21 cellular contexts compared by ENCODE assay signal in genomic region chr5:38115318-38115827, GRCh38.
DNase-seq lines count a peak whose midpoint lies in the region; TF ChIP-seq lines count a peak whose summit lies in the region.
"Had no signal": no experiment of that assay in that cellular context is flagged by ENCODE, and none has a peak within 500 bp of the region (broad histone marks: within the 10 kb centered on the region; RNA-seq: fewer than 3 reads in every experiment).

No MANE protein-coding gene starts in this region.

- H3K4me1 Mint-ChIP-seq in MCF 10A (ENCODE audit: insufficient read depth, unreplicated experiment) = no peaks in the 10 kb centered on the region
- H3K4me1 Mint-ChIP-seq: B cell had no signal

- no peak for TF ChIP-seq POLR2A in esophagus muscularis mucosa (IDR thresholded peaks at IDR 0.05; ENCODE audit: low read depth)
- TF ChIP-seq POLR2A in prostate gland (IDR thresholded peaks at IDR 0.05) = no peak
- TF ChIP-seq POLR2A in ovary (IDR thresholded peaks at IDR 0.05) = no peak

- H3K27ac ChIP-seq in mammary epithelial cell (ENCODE audit: insufficient read depth, low read depth, low read length) (no peak overlapping the region), OCI-LY3 (ENCODE audit: low read length) (peak overlapping the region; percentile 86), esophagus muscularis mucosa (replicated peaks in 1 of 4) (no peak overlapping the region), prostate gland (peak overlapping the region; percentile 7 to 51), ovary (no peak overlapping the region)
- H3K27ac ChIP-seq: 22Rv1; BLaER1 treated with 17β-estradiol and CSF1 and Interleukin-3, amounts not matched to agents 10 nM and 100 nM had no signal

- H3K4me3 Mint-ChIP-seq in MCF 10A (ENCODE audit: unreplicated experiment) = no peak overlapping the region
- H3K4me3 Mint-ChIP-seq: B cell; CD8-positive, alpha-beta T cell; GM23338 had no signal

- H3K4me3 ChIP-seq in mammary epithelial cell (replicated peaks in 1 of 3; ENCODE audit: insufficient read depth in 1 of 3, low read depth in 2 of 3, low read length in 3 of 3) = no peak overlapping the region
- peak overlapping the region; percentile 59 for H3K4me3 ChIP-seq in OCI-LY3 (ENCODE audit: low read length)
- no peak overlapping the region for H3K4me3 ChIP-seq in esophagus muscularis mucosa
- H3K4me3 ChIP-seq in prostate gland = no peak overlapping the region
- H3K4me3 ChIP-seq in ovary = no peak overlapping the region
- H3K4me3 ChIP-seq: BLaER1 treated with 17β-estradiol and CSF1 and Interleukin-3, amounts not matched to agents 10 nM and 100 nM; GM12878; GM23338 had no signal

- TF ChIP-seq EP300 in esophagus muscularis mucosa (IDR thresholded peaks at IDR 0.05) (no peak), ovary (IDR thresholded peaks at IDR 0.05) (no peak)

- in situ Hi-C loops in mammary epithelial cell (cut with MboI; ENCODE audit: low sequenced_read_pairs in 2 of 2) = no loop called here

- H3K9me3 ChIP-seq in mammary epithelial cell (replicated peaks; ENCODE audit: insufficient read depth, low read length) = no peaks in the 10 kb centered on the region
- H3K9me3 ChIP-seq in OCI-LY3 (ENCODE audit: insufficient read depth, low read length) = no peaks in the 10 kb centered on the region
- H3K9me3 ChIP-seq in esophagus muscularis mucosa = no peaks in the 10 kb centered on the region
- H3K9me3 ChIP-seq in prostate gland = no peaks in the 10 kb centered on the region
- no peaks in the 10 kb centered on the region for H3K9me3 ChIP-seq in ovary
- H3K9me3 ChIP-seq: BLaER1 treated with 17β-estradiol and CSF1 and Interleukin-3, amounts not matched to agents 10 nM and 100 nM; Caco-2 had no signal

- CTCF ChIA-PET in mammary epithelial cell (lab: Charles Lee; ENCODE audit: low non-redundant PET) = no interaction called here
- CTCF ChIA-PET in MCF 10A (lab: Yijun Ruan, JAX) = interaction anchor here (0.6 kb wide), 2 partner anchors 140 to 1171 kb away, joined by 4 read pairs; no protein-coding TSS in a partner anchor

- intact Hi-C loops in mammary epithelial cell (cut with micrococcal nuclease) = no loop called here
- intact Hi-C loops in MCF 10A (cut with micrococcal nuclease) = no loop called here
- intact Hi-C loops in esophagus muscularis mucosa (cut with DNase I) = no loop called here
- intact Hi-C loops in prostate gland (cut with DNase I) = no loop called here
- intact Hi-C loops in ovary (cut with DNase I) = no loop called here

- H4K20me1 ChIP-seq in mammary epithelial cell (ENCODE audit: insufficient read depth, low read length) (no peaks in the 10 kb centered on the region), OCI-LY3 (ENCODE audit: insufficient read depth, low read length) (no peaks in the 10 kb centered on the region)
- H4K20me1 ChIP-seq: BLaER1 treated with 17β-estradiol and CSF1 and Interleukin-3, amounts not matched to agents 10 nM and 100 nM had no signal

- no peak for TF ChIP-seq CTCF in mammary epithelial cell (conservative IDR thresholded peaks at IDR 0.05 in 1 of 2, IDR thresholded peaks at IDR 0.05 in 1 of 2; ENCODE audit: extremely low read depth in 1 of 2, insufficient read depth in 1 of 2, low read depth in 1 of 2, low read length in 2 of 2)
- TF ChIP-seq CTCF in MCF 10A (IDR thresholded peaks at IDR 0.05; ENCODE audit: unreplicated experiment) = no peak
- TF ChIP-seq CTCF in OCI-LY3 (IDR thresholded peaks at IDR 0.05; ENCODE audit: low read depth, low read length) = no peak
- TF ChIP-seq CTCF in esophagus muscularis mucosa (IDR thresholded peaks at IDR 0.05) = no peak
- TF ChIP-seq CTCF in prostate gland (IDR thresholded peaks at IDR 0.05) = no peak
- TF ChIP-seq CTCF in ovary (IDR thresholded peaks at IDR 0.05) = no peak

- H3K36me3 Mint-ChIP-seq in MCF 10A (ENCODE audit: insufficient read depth, unreplicated experiment) = no peaks in the 10 kb centered on the region
- H3K36me3 Mint-ChIP-seq: CD8-positive, alpha-beta T cell had no signal

- no peaks in the 10 kb centered on the region for H3K79me2 ChIP-seq in mammary epithelial cell (ENCODE audit: insufficient read depth, low read length)
- H3K79me2 ChIP-seq in OCI-LY3 (ENCODE audit: low read length) = no peaks in the 10 kb centered on the region

- H3K27me3 Mint-ChIP-seq in MCF 10A (ENCODE audit: insufficient read depth, unreplicated experiment) = no peaks in the 10 kb centered on the region
- H3K27me3 Mint-ChIP-seq: B cell had no signal

- H3K4me2 ChIP-seq in mammary epithelial cell (ENCODE audit: insufficient read depth, low read depth, low read length) = no peak overlapping the region
- H3K4me2 ChIP-seq in OCI-LY3 (ENCODE audit: low read length) = peak overlapping the region; percentile 67
- H3K4me2 ChIP-seq: GM23338 had no signal

- H3K36me3 ChIP-seq in mammary epithelial cell (ENCODE audit: insufficient read depth, low read length) = no peaks in the 10 kb centered on the region
- H3K36me3 ChIP-seq in OCI-LY3 (replicated peaks; ENCODE audit: low read depth, low read length) = no peaks in the 10 kb centered on the region
- H3K36me3 ChIP-seq in esophagus muscularis mucosa = no peaks in the 10 kb centered on the region
- H3K36me3 ChIP-seq in prostate gland = no peaks in the 10 kb centered on the region
- no peaks in the 10 kb centered on the region for H3K36me3 ChIP-seq in ovary
- H3K36me3 ChIP-seq: BLaER1 treated with 17β-estradiol and CSF1 and Interleukin-3, amounts not matched to agents 10 nM and 100 nM had no signal

- H3K4me1 ChIP-seq in mammary epithelial cell (ENCODE audit: insufficient read depth, low read length) = no peaks in the 10 kb centered on the region
- peaks cover 29% of the 10 kb centered on the region for H3K4me1 ChIP-seq in OCI-LY3 (ENCODE audit: low read length)
- peaks cover 0 to 4% (median 0%) of the 10 kb centered on the region in 4 donors for H3K4me1 ChIP-seq in esophagus muscularis mucosa
- H3K4me1 ChIP-seq in prostate gland (replicated peaks) = no peaks in the 10 kb centered on the region
- no peaks in the 10 kb centered on the region for H3K4me1 ChIP-seq in ovary (ENCODE audit: insufficient read depth)

- no peak overlapping the region for H2AFZ ChIP-seq in mammary epithelial cell (ENCODE audit: low read depth, low read length)
- H2AFZ ChIP-seq in OCI-LY3 (ENCODE audit: low read depth, low read length) = peak overlapping the region; percentile 41; the same call in 1 of the 2 replicates
- H2AFZ ChIP-seq: GM23338 had no signal

- dilution Hi-C loops in mammary epithelial cell (cut with HindIII; ENCODE audit: low sequenced_read_pairs) = loop anchor here (5.0 kb wide), 1 partner anchor 33 kb away; no protein-coding TSS in a partner anchor

- WGBS in mammary epithelial cell (ENCODE audit: low coverage, missing lambda C conversion rate) = 14% methylated on average over 2 of the region's 2 CpGs
- 33% methylated on average over 2 of the region's 2 CpGs for WGBS in esophagus muscularis mucosa
- WGBS in prostate gland = 13% methylated on average over 2 of the region's 2 CpGs
- 35 to 37% (median 36%) methylated on average over 2 of the region's 2 CpGs for WGBS in ovary, 3 donors

- H3K9ac ChIP-seq in mammary epithelial cell (ENCODE audit: insufficient read depth, low read length) (no peak overlapping the region), OCI-LY3 (ENCODE audit: low read length) (peak overlapping the region; percentile 33; the same call in 1 of the 2 replicates)
- H3K9ac ChIP-seq: BLaER1 treated with 17β-estradiol and CSF1 and Interleukin-3, amounts not matched to agents 10 nM and 100 nM had no signal

- no peak overlapping the region for H3K27ac Mint-ChIP-seq in MCF 10A (ENCODE audit: low read depth, unreplicated experiment)
- H3K27ac Mint-ChIP-seq: B cell; CD8-positive, alpha-beta T cell; GM23338 had no signal

- BruUV-seq in mammary epithelial cell (replicated peaks; lab: Mats Ljungman, UMichigan) (no TSS peak), MCF 10A (replicated peaks; lab: Mats Ljungman, UMichigan) (no TSS peak)

- H3K9me3 Mint-ChIP-seq in MCF 10A (ENCODE audit: unreplicated experiment) = no peaks in the 10 kb centered on the region
- H3K9me3 Mint-ChIP-seq: CD8-positive, alpha-beta T cell; GM23338 had no signal

- DNase-seq in mammary epithelial cell (peak; percentile 11), MCF 10A (ENCODE audit: unreplicated experiment) (no peak), esophagus muscularis mucosa (ENCODE audit: extremely low spot score) (peak; percentile 75), prostate gland (ENCODE audit: low spot score) (peak; percentile 46), DMS153 treated with DMSO at 0.1 percent for 48 hours (lab: John Stamatoyannopoulos, UW; ENCODE audit: unreplicated experiment) (no peak), GOT3 (lab: John Stamatoyannopoulos, UW) (no peak), ovary (no peak)
- DNase-seq: Caco-2; CD8-positive, alpha-beta T cell; DMS153; DMS79; EL; GDM1; H7; HCEC 1CT had no signal

- H3K27me3 ChIP-seq in mammary epithelial cell (ENCODE audit: insufficient read depth, low read length) (no peaks in the 10 kb centered on the region), OCI-LY3 (ENCODE audit: low read depth, low read length) (no peaks in the 10 kb centered on the region), esophagus muscularis mucosa (no peaks in the 10 kb centered on the region), prostate gland (replicated peaks; ENCODE audit: insufficient read depth) (no peaks in the 10 kb centered on the region), ovary (no peaks in the 10 kb centered on the region)
- H3K27me3 ChIP-seq: BLaER1 treated with 17β-estradiol and CSF1 and Interleukin-3, amounts not matched to agents 10 nM and 100 nM had no signal

- POLR2A ChIA-PET in MCF 10A (lab: Yijun Ruan, JAX) = interaction anchor here (1.0 kb wide), 1 partner anchor 50 kb away, joined by 3 read pairs; no protein-coding TSS in a partner anchor

Comparison
In these comparisons a context has a peak if more than half of its experiments do, and no peak if none do; other contexts are left out.
1. DNase-seq: peak in mammary epithelial cell (single experiment), esophagus muscularis mucosa (single experiment) and prostate gland (single experiment); none in MCF 10A (single experiment), DMS153 treated with DMSO at 0.1 percent for 48 hours (single experiment), GOT3 (single experiment) and ovary (0 of 5).
2. H3K27ac ChIP-seq: peak in OCI-LY3 (single experiment) and prostate gland (2 of 2); none in mammary epithelial cell (single experiment), esophagus muscularis mucosa (0 of 4) and ovary (0 of 2).